In genomic region chr3:172201136-172201989, GRCh38 we compare ENCODE assay signal across 9 cellular contexts.
DNase-seq lines count a peak whose midpoint lies in the region; ATAC-seq, FAIRE-seq and TF ChIP-seq lines count a peak whose summit lies in the region.
"Had no signal": no experiment of that assay in that cellular context is flagged by ENCODE, and none has a peak within 500 bp of the region (broad histone marks: within the 10 kb centered on the region; RNA-seq: fewer than 3 reads in every experiment).

No MANE protein-coding gene starts in this region.

- TF ChIP-seq CTCF in bronchial epithelial cell (IDR thresholded peaks at IDR 0.05; ENCODE audit: insufficient read depth, low read length, severe bottlenecking) (no peak), lower lobe of right lung (IDR thresholded peaks at IDR 0.05) (no peak)

- H3K27ac Mint-ChIP-seq in activated naive CD8-positive, alpha-beta T cell treated with anti-CD3 and anti-CD28 coated beads for 36 hours = no peak overlapping the region

- no peaks in the 10 kb centered on the region for H3K9me3 ChIP-seq in lower lobe of right lung

- peak; percentile 59 to 92 for ATAC-seq in lower lobe of right lung
- no peak for ATAC-seq in HG03354 (IDR thresholded peaks at IDR 0.05; ENCODE audit: poor library complexity, severe bottlenecking, unreplicated experiment)
- ATAC-seq in GM21717 (IDR thresholded peaks at IDR 0.05; ENCODE audit: unreplicated experiment) = no peak

- peak overlapping the region; percentile 79 for H3K27ac ChIP-seq in lower lobe of right lung
- H3K27ac ChIP-seq: BLaER1 had no signal

- no peaks in the 10 kb centered on the region for H3K4me1 Mint-ChIP-seq in activated naive CD8-positive, alpha-beta T cell treated with anti-CD3 and anti-CD28 coated beads for 36 hours

- H3K4me3 ChIP-seq in bronchial epithelial cell (ENCODE audit: low read depth, low read length) (no peak overlapping the region), lower lobe of right lung (no peak overlapping the region)
- H3K4me3 ChIP-seq: BLaER1 had no signal

- DNase-seq in A172 (ENCODE audit: low spot score) (peak; percentile 59), NCI-H2081 (lab: John Stamatoyannopoulos, UW) (peak; percentile 88 to 95), bronchial epithelial cell (ENCODE audit: low read depth) (peak; percentile 73), lower lobe of right lung (peak; percentile 73)
- DNase-seq in activated CD4-positive, alpha-beta T cell treated with anti-CD3 and anti-CD28 coated beads, Interleukin-2, amount 50 U/mL, for 1 hour = no peak
- no peak for DNase-seq in activated naive CD8-positive, alpha-beta T cell treated with anti-CD3 and anti-CD28 coated beads for 36 hours

- H3K27me3 ChIP-seq in bronchial epithelial cell (ENCODE audit: control insufficient read depth, insufficient read depth, low read length) (no peaks in the 10 kb centered on the region), lower lobe of right lung (ENCODE audit: low read depth) (no peaks in the 10 kb centered on the region)
- H3K27me3 ChIP-seq: BLaER1 had no signal

- H3K4me1 ChIP-seq in lower lobe of right lung = peaks cover 54% of the 10 kb centered on the region
- H3K4me1 ChIP-seq: BLaER1 had no signal

- intact Hi-C loops in lower lobe of right lung (cut with DNase I) = no loop called here

- H3K27me3 Mint-ChIP-seq in activated naive CD8-positive, alpha-beta T cell treated with anti-CD3 and anti-CD28 coated beads for 36 hours = no peaks in the 10 kb centered on the region

- peaks cover 16% of the 10 kb centered on the region for H3K9me3 Mint-ChIP-seq in activated naive CD8-positive, alpha-beta T cell treated with anti-CD3 and anti-CD28 coated beads for 36 hours

- H3K36me3 ChIP-seq in bronchial epithelial cell (ENCODE audit: control insufficient read depth, insufficient read depth, low read length) (no peaks in the 10 kb centered on the region), lower lobe of right lung (no peaks in the 10 kb centered on the region)

- no peak overlapping the region for H3K4me3 Mint-ChIP-seq in activated naive CD8-positive, alpha-beta T cell treated with anti-CD3 and anti-CD28 coated beads for 36 hours

- peaks cover 50% of the 10 kb centered on the region for H3K36me3 Mint-ChIP-seq in activated naive CD8-positive, alpha-beta T cell treated with anti-CD3 and anti-CD28 coated beads for 36 hours

- FAIRE-seq in bronchial epithelial cell (lab: Jason Lieb, UNC) = no peak

Comparison
In these comparisons a context has a peak if more than half of its experiments do, and no peak if none do; other contexts are left out.
1. DNase-seq: peak in A172 (single experiment), NCI-H2081 (2 of 2), bronchial epithelial cell (single experiment) and lower lobe of right lung (single experiment); none in activated CD4-positive, alpha-beta T cell treated with anti-CD3 and anti-CD28 coated beads, Interleukin-2, amount 50 U/mL, for 1 hour (single experiment) and activated naive CD8-positive, alpha-beta T cell treated with anti-CD3 and anti-CD28 coated beads for 36 hours (single experiment).
2. ATAC-seq: peak in lower lobe of right lung (2 of 2); none in HG03354 (single experiment) and GM21717 (single experiment).